Comparison of ENCODE assay signal across 10 cellular contexts in the genomic region with DNA sequence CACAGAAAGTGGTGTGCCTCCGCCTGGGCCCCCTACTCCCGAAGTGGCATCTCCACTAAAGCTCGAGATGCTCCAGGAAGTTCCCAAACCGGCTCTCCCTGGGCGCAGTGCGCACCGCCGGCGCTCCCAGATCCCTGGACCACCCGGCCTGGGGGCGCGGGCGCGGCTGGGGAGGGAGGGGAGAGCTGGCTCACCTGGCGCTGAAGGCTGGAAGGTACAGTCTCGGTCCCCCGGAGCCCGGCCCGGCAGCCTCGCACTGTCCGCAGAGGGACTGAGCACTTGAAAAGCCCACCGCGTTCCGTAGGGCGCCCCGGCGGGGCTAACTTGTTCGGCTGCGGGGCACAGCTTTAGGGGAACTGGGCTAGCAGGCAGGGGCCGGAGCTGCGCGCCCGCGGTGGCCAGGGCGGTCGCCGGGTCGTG. TPM values are rescaled to one million over a fixed set of nuclear protein-coding genes. Genes with fewer than 3 reads are reported as not detected.
DNase-seq lines count a peak whose midpoint lies in the region; ATAC-seq and TF ChIP-seq lines count a peak whose summit lies in the region.
"Had no signal": no experiment of that assay in that cellular context is flagged by ENCODE, and none has a peak within 500 bp of the region (broad histone marks: within the 10 kb centered on the region; RNA-seq: fewer than 3 reads in every experiment).

No MANE protein-coding gene starts in this region.

- H3K27ac ChIP-seq in H9 (ENCODE audit: insufficient read length, low read depth, low read length): no peak overlapping the region
- H3K27ac ChIP-seq in ascending aorta: no peak overlapping the region
- H3K27ac ChIP-seq in gastrocnemius medialis: no peak overlapping the region

- H3T11ph ChIP-seq in H9 (ENCODE audit: low read length): no peak overlapping the region

- H3K23me2 ChIP-seq in H9 (ENCODE audit: insufficient read length, low read depth, low read length, poor library complexity, severe bottlenecking): peaks cover 19% of the 10 kb centered on the region

- no peak overlapping the region for H3K18ac ChIP-seq in H9 (ENCODE audit: insufficient read length, low read depth, low read length)

- H2BK120ac ChIP-seq in H9 (ENCODE audit: low read depth, low read length, poor library complexity, severe bottlenecking): no peak overlapping the region

- H4K5ac ChIP-seq in H9 (ENCODE audit: insufficient read length, low read depth, low read length): no peak overlapping the region

- H3K79me1 ChIP-seq in H9 (ENCODE audit: insufficient read depth, low read depth, low read length, poor library complexity, severe bottlenecking): no peaks in the 10 kb centered on the region

- peaks cover 0 to 2% of the 10 kb centered on the region in 2 experiments; a peak in 2 of 5 replicates for H3K9me3 Mint-ChIP-seq in H9

- peaks cover 9 to 12% of the 10 kb centered on the region in 2 experiments for H3K4me1 Mint-ChIP-seq in H9

- TF ChIP-seq CTCF in H9 (conservative IDR thresholded peaks at IDR 0.05): no peak
- no peak for TF ChIP-seq CTCF in ascending aorta (IDR thresholded peaks at IDR 0.05)
- TF ChIP-seq CTCF in gastrocnemius medialis (IDR thresholded peaks at IDR 0.05 in 4 of 5, conservative IDR thresholded peaks at IDR 0.05 in 1 of 5): no peak

- no peak overlapping the region for H3K14ac ChIP-seq in H9 (ENCODE audit: insufficient read depth, low read length)

- peak overlapping the region; percentile 75 to 93 for H3K4me3 Mint-ChIP-seq in H9

- H3K36me3 ChIP-seq in ascending aorta (no peaks in the 10 kb centered on the region), gastrocnemius medialis (no peaks in the 10 kb centered on the region)

- H3K4me1 ChIP-seq in H9 (ENCODE audit: insufficient read depth, low read length): no peaks in the 10 kb centered on the region
- peaks cover 0 to 3% of the 10 kb centered on the region in 2 donors for H3K4me1 ChIP-seq in ascending aorta
- H3K4me1 ChIP-seq in gastrocnemius medialis: peaks cover 0 to 10% of the 10 kb centered on the region in 2 donors

- no peaks in the 10 kb centered on the region for H4K20me1 ChIP-seq in H9 (ENCODE audit: control insufficient read depth, insufficient read depth, insufficient read length)

- no peak overlapping the region for H3K9ac ChIP-seq in H9 (ENCODE audit: extremely low read depth, insufficient read length, low read length)

- intact Hi-C loops in ascending aorta (cut with DNase I): no loop called here
- intact Hi-C loops in gastrocnemius medialis (cut with DNase I; ENCODE audit: low total_unique reads): no loop called here
- intact Hi-C loops in left colon (cut with DNase I, micrococcal nuclease): no loop called here

- H3K56ac ChIP-seq in H9 (ENCODE audit: insufficient read length, low read depth, low read length): no peak overlapping the region

- no peak overlapping the region for H3K23ac ChIP-seq in H9 (ENCODE audit: insufficient read length, low read depth, low read length)

- WGBS in H9 (ENCODE audit: extremely low coverage, insufficient read length, low lambda C conversion rate): no CpG with 5 or more reads among the region's 38 CpGs

- no peak overlapping the region for H2AK5ac ChIP-seq in H9 (ENCODE audit: insufficient read length, low read length)

- H3K4ac ChIP-seq in H9 (ENCODE audit: low read depth, low read length): no peak overlapping the region

- no peak for TF ChIP-seq POLR2A in gastrocnemius medialis (IDR thresholded peaks at IDR 0.05)

- in situ Hi-C loops in gastrocnemius medialis (cut with MboI; ENCODE audit: low sequenced_read_pairs in 4 of 4): no loop called here

- H3K9me3 ChIP-seq in H9 (ENCODE audit: control insufficient read depth, low read depth, low read length) (no peaks in the 10 kb centered on the region), ascending aorta (no peaks in the 10 kb centered on the region), iPS-18c (ENCODE audit: control insufficient read depth, insufficient read depth, low read length) (no peaks in the 10 kb centered on the region), gastrocnemius medialis (no peaks in the 10 kb centered on the region)

- H2BK20ac ChIP-seq in H9 (ENCODE audit: low read depth, low read length, poor library complexity, severe bottlenecking): no peak overlapping the region

- H2BK12ac ChIP-seq in H9 (ENCODE audit: insufficient read length, low read depth, low read length): no peak overlapping the region

- no peak overlapping the region for H4K91ac ChIP-seq in H9 (ENCODE audit: insufficient read length, low read depth, low read length)

- H3K79me2 ChIP-seq in H9 (ENCODE audit: insufficient read depth, low read length): no peaks in the 10 kb centered on the region

- DNase-seq in H9: peak; percentile 66
- no peak for DNase-seq in ascending aorta (ENCODE audit: low spot score in 2 of 2)
- DNase-seq in gastrocnemius medialis: no peak
- no peak for DNase-seq in HuH-7 (ENCODE audit: low spot score)
- no peak for DNase-seq in SHP77 treated with DMSO at 0.1 percent for 48 hours (lab: John Stamatoyannopoulos, UW)
- no peak for DNase-seq in left colon
- DNase-seq: cerebellar nuclear complex, NCI-H2029 treated with DMSO at 0.1 percent for 48 hours had no signal

- no peak overlapping the region for H4K8ac ChIP-seq in H9 (replicated peaks; ENCODE audit: insufficient read length, low read depth, low read length)

- no peak overlapping the region for H2BK15ac ChIP-seq in H9 (ENCODE audit: low read depth, low read length)

- ATAC-seq in gastrocnemius medialis (no peak), left colon (no peak)
- ATAC-seq: K562 had no signal

- H3K27ac Mint-ChIP-seq in H9: no peak overlapping the region

- H3K27me3 Mint-ChIP-seq in H9 (ENCODE audit: low read depth): peaks cover 73% of the 10 kb centered on the region

- H3K36me3 Mint-ChIP-seq in H9 (ENCODE audit: insufficient read depth in 1 of 3, low read depth in 3 of 3): no peaks in the 10 kb centered on the region; a peak in 1 of 7 replicates

- H3K27me3 ChIP-seq in H9 (ENCODE audit: insufficient read depth, low read length) (peaks cover 10% of the 10 kb centered on the region; the same call in 1 of the 2 replicates), ascending aorta (no peaks in the 10 kb centered on the region), gastrocnemius medialis (peaks cover 7 to 24% (median 23%) of the 10 kb centered on the region in 3 donors)

- H3K4me3 ChIP-seq in ascending aorta (peak overlapping the region; percentile 47 to 71), iPS-18c (ENCODE audit: insufficient read depth, low read depth, low read length) (peak overlapping the region; percentile 69), gastrocnemius medialis (peak overlapping the region; percentile 43 to 54 (median 49))
- H3K4me3 ChIP-seq: K562 had no signal

- no peak overlapping the region for H2AFZ ChIP-seq in H9 (ENCODE audit: low read length)

- peak overlapping the region; percentile 99 for H3K4me2 ChIP-seq in H9 (ENCODE audit: insufficient read depth, insufficient read length, low read length)

- H2BK5ac ChIP-seq in H9 (ENCODE audit: insufficient read length, low read length): no peak overlapping the region

RNA-seq across cellular contexts. Expression of a gene that starts 0.6 kb away (rescaled TPM):
- total RNA-seq in H9 (2021) (not detected in 2 replicates), ascending aorta (not detected), gastrocnemius medialis (under 1 TPM in 2 of 4 donors, not detected in 2; 0.11 to 0.39 TPM), left colon (not detected)
- total RNA-seq: K562 had no signal
